29 cellular contexts compared by ENCODE assay signal in genomic region chr12:115305275-115305674, GRCh38.
DNase-seq lines count a peak whose midpoint lies in the region; FAIRE-seq and TF ChIP-seq lines count a peak whose summit lies in the region.
"Had no signal": no experiment of that assay in that cellular context is flagged by ENCODE, and none has a peak within 500 bp of the region (broad histone marks: within the 10 kb centered on the region; RNA-seq: fewer than 3 reads in every experiment).

No MANE protein-coding gene starts in this region.

- H2AFZ ChIP-seq in Karpas-422 (ENCODE audit: low read length) (no peak overlapping the region), H1 (ENCODE audit: low read length) (no peak overlapping the region), mesenchymal stem cell (ENCODE audit: low read depth, low read length) (no peak overlapping the region)

- H2AK5ac ChIP-seq in H1 (ENCODE audit: low read depth, low read length) (no peak overlapping the region), mesenchymal stem cell (ENCODE audit: low read length, severe bottlenecking) (no peak overlapping the region)

- POLR2A ChIA-PET in H1 (lab: Charles Lee; ENCODE audit: partially characterized antibody), result no interaction called here

- no peaks in the 10 kb centered on the region for H3K27me3 ChIP-seq in Karpas-422 (ENCODE audit: low read length)
- no peaks in the 10 kb centered on the region for H3K27me3 ChIP-seq in H1 (replicated peaks in 1 of 4; ENCODE audit: control insufficient read depth in 3 of 4, extremely low read depth in 1 of 4, insufficient read depth in 3 of 4, low read length in 3 of 4)
- H3K27me3 ChIP-seq in mesenchymal stem cell (ENCODE audit: control insufficient read depth in 1 of 2, insufficient read depth in 1 of 2, low read length in 2 of 2), result no peaks in the 10 kb centered on the region
- H3K27me3 ChIP-seq: BE2C, BLaER1 had no signal

- TF ChIP-seq EP300 in H1 (IDR thresholded peaks at IDR 0.05; ENCODE audit: borderline replicate concordance in 1 of 2, low read depth in 2 of 2, low read length in 2 of 2), result no peak

- H3K4me2 ChIP-seq in Karpas-422 (ENCODE audit: low read depth, low read length, poor library complexity, severe bottlenecking), result no peak overlapping the region
- H3K4me2 ChIP-seq in H1 (ENCODE audit: insufficient read depth in 1 of 2, low read depth in 2 of 2, low read length in 2 of 2), result no peak overlapping the region
- no peak overlapping the region for H3K4me2 ChIP-seq in mesenchymal stem cell (ENCODE audit: low read length, poor library complexity, severe bottlenecking)
- H3K4me2 ChIP-seq: BLaER1 had no signal

- no peak for TF ChIP-seq POLR2A in H1 (IDR thresholded peaks at IDR 0.05; ENCODE audit: control extremely low read depth in 1 of 2, low read depth in 2 of 2, low read length in 2 of 2)

- H4K8ac ChIP-seq in H1 (ENCODE audit: extremely low read depth, insufficient read depth, low read length), result no peak overlapping the region
- peak overlapping the region; percentile 13 for H4K8ac ChIP-seq in mesenchymal stem cell (ENCODE audit: low read length)

- H3K4ac ChIP-seq in H1 (replicated peaks; ENCODE audit: insufficient read length, low read depth, low read length), result no peak overlapping the region
- no peak overlapping the region for H3K4ac ChIP-seq in mesenchymal stem cell (ENCODE audit: low read depth in 1 of 2, low read length in 2 of 2)

- H3K9me3 ChIP-seq in Karpas-422 (ENCODE audit: low read length) (0 out of 2 replicates have a peak, but pooled peaks cover 3% of the 10 kb centered on the region), H1 (ENCODE audit: insufficient read depth in 2 of 2, low read depth in 1 of 2, low read length in 1 of 2) (no peaks in the 10 kb centered on the region), mesenchymal stem cell (ENCODE audit: control insufficient read depth, low read length) (no peaks in the 10 kb centered on the region)
- H3K9me3 ChIP-seq: BE2C, BLaER1, Caco-2 had no signal

- H3K9ac ChIP-seq in Karpas-422 (ENCODE audit: low read length) (no peak overlapping the region), H1 (replicated peaks in 1 of 4; ENCODE audit: extremely low read depth in 1 of 4, low read depth in 3 of 4, low read length in 3 of 4) (no peak overlapping the region), mesenchymal stem cell (ENCODE audit: low read length) (no peak overlapping the region)
- H3K9ac ChIP-seq: BLaER1 had no signal

- H4K5ac ChIP-seq in H1 (ENCODE audit: insufficient read length, low read depth, low read length), result no peak overlapping the region

- H3K4me1 ChIP-seq in Karpas-422 (ENCODE audit: low read length) (no peaks in the 10 kb centered on the region), H1 (replicated peaks in 1 of 4; ENCODE audit: control insufficient read depth in 3 of 4, insufficient read depth in 4 of 4, low read length in 3 of 4) (no peaks in the 10 kb centered on the region), mesenchymal stem cell (ENCODE audit: control insufficient read depth, insufficient read depth, low read depth, low read length) (no peaks in the 10 kb centered on the region)
- H3K4me1 ChIP-seq: Caco-2 had no signal

- H3K27ac ChIP-seq in Karpas-422 (ENCODE audit: low read length) (no peak overlapping the region), H1 (ENCODE audit: low read depth, low read length) (no peak overlapping the region), mesenchymal stem cell (ENCODE audit: low read length, poor library complexity, severe bottlenecking) (no peak overlapping the region)
- H3K27ac ChIP-seq: BLaER1, C4-2B had no signal

- no peak overlapping the region for H2BK120ac ChIP-seq in H1 (replicated peaks; ENCODE audit: low read depth, low read length)
- no peak overlapping the region for H2BK120ac ChIP-seq in mesenchymal stem cell (ENCODE audit: low read depth, low read length)

- no peak overlapping the region for H4K91ac ChIP-seq in H1 (replicated peaks; ENCODE audit: insufficient read length, low read length)
- H4K91ac ChIP-seq in mesenchymal stem cell (ENCODE audit: low read length), result peak overlapping the region; percentile 46

- TF ChIP-seq CTCF in H1 (IDR thresholded peaks at IDR 0.05; ENCODE audit: control extremely low read depth in 1 of 3, insufficient read depth in 1 of 3, low read depth in 1 of 3, low read length in 3 of 3), result no peak
- no peak for TF ChIP-seq CTCF in GM10266 (IDR thresholded peaks at IDR 0.05; ENCODE audit: control insufficient read depth, insufficient read depth, low read depth, missing control alignments)

- H3K18ac ChIP-seq in H1 (ENCODE audit: extremely low read depth, low read length) (no peak overlapping the region), mesenchymal stem cell (ENCODE audit: low read depth in 1 of 2, low read length in 2 of 2) (no peak overlapping the region)

- H3K4me3 ChIP-seq in Karpas-422 (ENCODE audit: low read length) (no peak overlapping the region), H1 (ENCODE audit: extremely low read depth in 1 of 4, insufficient read depth in 2 of 4, low read depth in 3 of 4, low read length in 4 of 4) (no peak overlapping the region), mesenchymal stem cell (ENCODE audit: insufficient read depth in 1 of 2, low read depth in 1 of 2, low read length in 2 of 2) (no peak overlapping the region)
- H3K4me3 ChIP-seq: BLaER1, GM12878 had no signal

- H3K79me2 ChIP-seq in Karpas-422 (ENCODE audit: low read length) (no peaks in the 10 kb centered on the region), H1 (ENCODE audit: control insufficient read depth in 1 of 2, insufficient read depth in 2 of 2, low read length in 2 of 2) (no peaks in the 10 kb centered on the region)

- CTCF ChIA-PET in H1 (lab: Charles Lee; ENCODE audit: partially characterized antibody), result no interaction called here

- H3K23me2 ChIP-seq in H1 (ENCODE audit: low read depth, low read length), result no peaks in the 10 kb centered on the region

- H3K23ac ChIP-seq in H1 (ENCODE audit: insufficient read length) (no peak overlapping the region), mesenchymal stem cell (ENCODE audit: low read length in 2 of 2) (no peak overlapping the region)

- H2BK12ac ChIP-seq in H1 (ENCODE audit: low read depth, low read length) (no peak overlapping the region), mesenchymal stem cell (ENCODE audit: low read length in 2 of 2) (no peak overlapping the region)

- WGBS in H1 (ENCODE audit: extremely low coverage in 1 of 2, insufficient coverage in 1 of 2, insufficient read length in 1 of 2, insufficient replicate concordance in 2 of 2, low coverage in 1 of 2, low lambda C conversion rate in 2 of 2, missing lambda C conversion rate in 1 of 2), 2 experiments, result 88% methylated on average over 4 of the region's 4 CpGs; no CpG with 5 or more reads in 1 of the 2 experiments
- WGBS in mesenchymal stem cell, result over 99% methylated on average over 4 of the region's 4 CpGs

- DNase-seq in ELF-1 (ENCODE audit: low read depth, low spot score) (peak; percentile 37), Karpas-422 (peak; percentile 19), H1 (ENCODE audit: low read depth in 1 of 2, low spot score in 2 of 2) (no peak), mesenchymal stem cell (no peak), DMS114 treated with DMSO at 0.1 percent for 48 hours (lab: John Stamatoyannopoulos, UW; ENCODE audit: unreplicated experiment) (no peak), inferior parietal cortex (ENCODE audit: extremely low spot score) (no peak), GM10266 (ENCODE audit: extremely low spot score) (no peak)
- DNase-seq: 8988T; ACHN; Caco-2; Calu3; CD4-positive, alpha-beta T cell; CD8-positive, alpha-beta T cell; DMS153; DMS53; DMS79; DND-41; EL; GF-D8 had no signal

- no peak for FAIRE-seq in H1 (lab: Jason Lieb, UNC)
- FAIRE-seq: A204.1, D721Med, G401.6, GM12878, GM12892, GM18507, GM19239 had no signal

- no peak overlapping the region for H3K56ac ChIP-seq in H1 (replicated peaks; ENCODE audit: insufficient read length, low read depth, low read length)

- H2BK5ac ChIP-seq in H1 (ENCODE audit: low read depth, low read length) (no peak overlapping the region), mesenchymal stem cell (ENCODE audit: low read depth, low read length, poor library complexity, severe bottlenecking) (no peak overlapping the region)

- H3K79me1 ChIP-seq in H1 (ENCODE audit: low read depth, low read length) (no peaks in the 10 kb centered on the region), mesenchymal stem cell (replicated peaks; ENCODE audit: low read length, poor library complexity, severe bottlenecking) (no peaks in the 10 kb centered on the region)

- no peak overlapping the region for H3K14ac ChIP-seq in H1 (ENCODE audit: insufficient read length)
- no peak overlapping the region for H3K14ac ChIP-seq in mesenchymal stem cell (ENCODE audit: low read length in 2 of 2)

- H4K20me1 ChIP-seq in Karpas-422 (ENCODE audit: insufficient read depth, low read depth, low read length), result no peaks in the 10 kb centered on the region
- no peaks in the 10 kb centered on the region for H4K20me1 ChIP-seq in H1 (replicated peaks in 1 of 2; ENCODE audit: control insufficient read depth in 1 of 2, insufficient read depth in 2 of 2, low read length in 2 of 2)
- H4K20me1 ChIP-seq: BLaER1 had no signal

- H3K36me3 ChIP-seq in Karpas-422 (ENCODE audit: insufficient read depth, low read length) (no peaks in the 10 kb centered on the region), H1 (ENCODE audit: control insufficient read depth in 2 of 4, insufficient read depth in 4 of 4, low read length in 3 of 4) (no peaks in the 10 kb centered on the region), mesenchymal stem cell (ENCODE audit: control insufficient read depth in 1 of 2, insufficient read depth in 2 of 2, low read depth in 1 of 2, low read length in 2 of 2) (no peaks in the 10 kb centered on the region)
- H3K36me3 ChIP-seq: BE2C, BLaER1 had no signal

- no peaks in the 10 kb centered on the region for H3K9me2 ChIP-seq in Karpas-422 (replicated peaks; ENCODE audit: insufficient read depth, low read length)

- TF ChIP-seq RAD21 in H1 (IDR thresholded peaks at IDR 0.05 in 1 of 2, conservative IDR thresholded peaks at IDR 0.05 in 1 of 2; ENCODE audit: low read depth in 2 of 2, low read length in 2 of 2), result no peak

- H2BK20ac ChIP-seq in H1 (ENCODE audit: low read length), result no peak overlapping the region

- H2BK15ac ChIP-seq in H1 (ENCODE audit: low read length) (no peak overlapping the region), mesenchymal stem cell (ENCODE audit: low read depth, poor library complexity, severe bottlenecking) (no peak overlapping the region)

TF ChIP-seq in H1, 55 proteins besides CTCF, POLR2A, EP300 and RAD21:
- TF ChIP-seq HDAC2 (IDR thresholded peaks at IDR 0.05; ENCODE audit: borderline replicate concordance in 1 of 2, low read depth in 2 of 2, low read length in 2 of 2), result no peak
- TF ChIP-seq KDM1A (IDR thresholded peaks at IDR 0.05; ENCODE audit: borderline replicate concordance, low read length), result peak; percentile 63; the same call in 1 of the 2 replicates

Comparison
In these comparisons a context has a peak if more than half of its experiments do, and no peak if none do; other contexts are left out.
1. DNase-seq: peak in ELF-1 (single experiment) and Karpas-422 (single experiment); none in H1 (0 of 2), mesenchymal stem cell (single experiment), DMS114 treated with DMSO at 0.1 percent for 48 hours (single experiment), inferior parietal cortex (single experiment) and GM10266 (single experiment).